ENCODE assay signal across 25 cellular contexts in genomic region chr7:24039991-24040390, GRCh38.
"Had no signal": no experiment of that assay in that cellular context is flagged by ENCODE, and none has a peak within 500 bp of the region (broad histone marks: within the 10 kb centered on the region; RNA-seq: fewer than 3 reads in every experiment).

No MANE protein-coding gene starts in this region.

- H3K4me3 ChIP-seq: coronary artery, dorsolateral prefrontal cortex, heart left ventricle, mucosa of descending colon, spleen, testis, tibial nerve, upper lobe of right lung, vagina had no signal

- FAIRE-seq: endometrium had no signal

- DNase-seq: dorsolateral prefrontal cortex; effector memory CD4-positive, alpha-beta T cell; foreskin fibroblast; heart left ventricle; islet precursor cell; mammary epithelial cell; mucosa of descending colon; naive thymus-derived CD8-positive, alpha-beta T cell; posterior cingulate gyrus; spleen; stimulated activated CD4-positive, alpha-beta T cell treated with anti-CD3 and anti-CD28 coated beads, Interleukin-15, amount 100 ng/mL, for 24 hours; stimulated activated CD4-positive, alpha-beta T cell treated with anti-CD3 and anti-CD28 coated beads, Interleukin-1b, Interleukin-23, amount 100 ng/mL, for 48 hours; stimulated activated CD4-positive, alpha-beta T cell treated with anti-CD3 and anti-CD28 coated beads, Interleukin-4, amount 100 ng/mL, for 24 hours; stimulated activated naive CD8-positive, alpha-beta T cell treated with anti-CD3 and anti-CD28 coated beads, Interleukin-15, amount 100 ng/mL, for 72 hours; testis; upper lobe of right lung had no signal

- H3K9me3 ChIP-seq: mucosa of descending colon, neutrophil, spleen, testis, tibial nerve, upper lobe of right lung, vagina had no signal

- ATAC-seq: esophagus mucosa; heart left ventricle; left lobe of liver; mucosa of descending colon; naive thymus-derived CD8-positive, alpha-beta T cell; sciatic nerve; stimulated activated memory B cell treated with anti-CD40 and anti-IgM and Interleukin-4, amounts not matched to agents 10 μg/mL and 1 μg/mL and 100 μg/mL, for 72 hours; stimulated activated naive CD8-positive, alpha-beta T cell treated with anti-CD3 and anti-CD28 coated beads, Interleukin-15, amount 100 ng/mL, for 72 hours; upper lobe of right lung had no signal

- H3K4me1 ChIP-seq: heart left ventricle, spleen, testis, tibial nerve, upper lobe of right lung, vagina had no signal

- H3K27me3 ChIP-seq: dorsolateral prefrontal cortex, heart left ventricle, neutrophil, spleen, testis, tibial nerve, upper lobe of right lung, vagina had no signal

- H3K27ac ChIP-seq: coronary artery, dorsolateral prefrontal cortex, heart left ventricle, neutrophil, spleen, testis, tibial nerve, upper lobe of right lung, vagina had no signal

- H3K36me3 ChIP-seq: heart left ventricle, neutrophil, spleen, tibial nerve, upper lobe of right lung, vagina had no signal
